ENCODE assay signal across 22 cellular contexts in genomic region chr1:50228871-50229384, GRCh38.
"Had no signal": no experiment of that assay in that cellular context is flagged by ENCODE, and none has a peak within 500 bp of the region (broad histone marks: within the 10 kb centered on the region; RNA-seq: fewer than 3 reads in every experiment).

No MANE protein-coding gene starts in this region.

- H3K9me3 ChIP-seq: gastrocnemius medialis had no signal

- H3K4me3 ChIP-seq: coronary artery, dorsolateral prefrontal cortex, esophagus squamous epithelium, gastrocnemius medialis, heart right ventricle, left lung, lower lobe of right lung had no signal

- H3K27ac ChIP-seq: coronary artery, dorsolateral prefrontal cortex, epithelial cell of prostate, esophagus squamous epithelium, gastrocnemius medialis, heart right ventricle, left lung, lower lobe of right lung had no signal

- H3K36me3 ChIP-seq: esophagus squamous epithelium, gastrocnemius medialis, heart right ventricle, left lung, lower lobe of right lung had no signal

- DNase-seq: dermis blood vessel endothelial cell; dorsolateral prefrontal cortex; effector CD4-positive, alpha-beta T cell; effector memory CD4-positive, alpha-beta T cell; erythroblast; esophagus squamous epithelium; foreskin fibroblast; foreskin melanocyte; gastrocnemius medialis; glutamatergic neuron; head of caudate nucleus; heart right ventricle; hippocampal formation; left cardiac atrium; left lung; left ventricle myocardium superior; lower lobe of right lung; mesenchymal stem cell; midbrain had no signal

- ATAC-seq: esophagus mucosa, gastrocnemius medialis, heart right ventricle, left cardiac atrium, left lung, left ventricle myocardium superior had no signal

- H3K27me3 ChIP-seq: dorsolateral prefrontal cortex, esophagus squamous epithelium, gastrocnemius medialis, heart right ventricle, left lung had no signal

- H3K4me1 ChIP-seq: esophagus squamous epithelium, gastrocnemius medialis, heart right ventricle, left lung, lower lobe of right lung had no signal
